10 cellular contexts compared by ENCODE assay signal in genomic region chr11:76561245-76561644, GRCh38.
"Had no signal": no experiment of that assay in that cellular context is flagged by ENCODE, and none has a peak within 500 bp of the region (broad histone marks: within the 10 kb centered on the region; RNA-seq: fewer than 3 reads in every experiment).

No MANE protein-coding gene starts in this region.

- H3K4me1 ChIP-seq: sigmoid colon, stomach, testis had no signal

- DNase-seq: activated CD4-positive, alpha-beta T cell treated with anti-CD3 and anti-CD28 coated beads, Interleukin-2, amount 50 U/mL, for 48 hours; activated CD4-positive, CD25-positive, alpha-beta regulatory T cell treated with anti-CD3 and anti-CD28 coated beads, Interleukin-2, amount 50 U/mL, for 72 hours; activated T-cell treated with anti-CD3 and anti-CD28 coated beads, Interleukin-2, amount 50 U/mL, for 48 hours; aorta; hippocampal formation; sigmoid colon; stimulated activated CD4-positive, alpha-beta T cell treated with anti-CD3 and anti-CD28 coated beads, Interleukin-1b, Interleukin-23, amount 100 ng/mL, for 48 hours; stomach; testis had no signal

- H3K27ac ChIP-seq: sigmoid colon, testis had no signal

- H3K9me3 ChIP-seq: sigmoid colon, stomach, testis had no signal

- ATAC-seq: SK-N-SH treated with all-trans-retinoic acid at 6 μM for 48 hours had no signal

- H3K4me3 ChIP-seq: sigmoid colon, stomach, testis had no signal

- H3K36me3 ChIP-seq: sigmoid colon, stomach had no signal

- H3K27me3 ChIP-seq: sigmoid colon, stomach, testis had no signal
